Comparison of ENCODE assay signal across 12 cellular contexts in genomic region chr17:39666601-39667261, GRCh38. TPM values are rescaled to one million over a fixed set of nuclear protein-coding genes. Genes with fewer than 3 reads are reported as not detected.
DNase-seq lines count a peak whose midpoint lies in the region; ATAC-seq, FAIRE-seq and TF ChIP-seq lines count a peak whose summit lies in the region.
"Had no signal": no experiment of that assay in that cellular context is flagged by ENCODE, and none has a peak within 500 bp of the region (broad histone marks: within the 10 kb centered on the region; RNA-seq: fewer than 3 reads in every experiment).

No MANE protein-coding gene starts in this region.

- no peak for DNase-seq in activated naive CD4-positive, alpha-beta T cell treated with anti-CD3 and anti-CD28 coated beads for 36 hours
- DNase-seq in H1 (ENCODE audit: low read depth in 1 of 2, low spot score in 2 of 2) (no peak), urothelium cell line (ENCODE audit: low spot score) (no peak), colonic mucosa (no peak), BE2C (no peak)
- DNase-seq in naive thymus-derived CD4-positive, alpha-beta T cell, result no peak

- H3K27me3 ChIP-seq in H1 (replicated peaks in 1 of 4; ENCODE audit: control insufficient read depth in 3 of 4, extremely low read depth in 1 of 4, insufficient read depth in 3 of 4, low read length in 3 of 4) (peaks cover 0 to 25% (median 6%) of the 10 kb centered on the region in 4 experiments; a peak in 4 of 7 replicates), colonic mucosa (peaks cover 20% of the 10 kb centered on the region), BE2C (peaks cover 15% of the 10 kb centered on the region; the same call in 1 of the 2 replicates)
- no peaks in the 10 kb centered on the region for H3K27me3 ChIP-seq in naive thymus-derived CD4-positive, alpha-beta T cell (ENCODE audit: control insufficient read depth in 2 of 2, insufficient read depth in 2 of 2, low read length in 2 of 2)

- H4K8ac ChIP-seq in H1 (ENCODE audit: extremely low read depth, insufficient read depth, low read length), result no peak overlapping the region; the same call in 1 of the 2 replicates

- H4K91ac ChIP-seq in H1 (replicated peaks; ENCODE audit: insufficient read length, low read length), result peak overlapping the region; percentile 86

- H3K27ac Mint-ChIP-seq in activated naive CD4-positive, alpha-beta T cell treated with anti-CD3 and anti-CD28 coated beads, Interleukin-2, amount 50 U/mL, for 24 hours, result no peak overlapping the region
- H3K27ac Mint-ChIP-seq in activated naive CD4-positive, alpha-beta T cell treated with anti-CD3 and anti-CD28 coated beads for 36 hours, result no peak overlapping the region
- H3K27ac Mint-ChIP-seq in naive thymus-derived CD4-positive, alpha-beta T cell, result peak overlapping the region in 1 of 9 donors; percentile 38
- H3K27ac Mint-ChIP-seq: activated naive CD4-positive, alpha-beta T cell treated with anti-CD3 and anti-CD28 coated beads, Interleukin-2, amount 50 U/mL, for 72 hours had no signal

- H3K4me3 Mint-ChIP-seq in activated naive CD4-positive, alpha-beta T cell treated with anti-CD3 and anti-CD28 coated beads, Interleukin-2, amount 50 U/mL, for 24 hours, result peak overlapping the region; percentile 58
- no peak overlapping the region for H3K4me3 Mint-ChIP-seq in activated naive CD4-positive, alpha-beta T cell treated with anti-CD3 and anti-CD28 coated beads for 36 hours
- H3K4me3 Mint-ChIP-seq in naive thymus-derived CD4-positive, alpha-beta T cell, result peak overlapping the region in 9 of 10 donors; percentile 32 to 79 (median 67)

- H3K36me3 Mint-ChIP-seq in activated naive CD4-positive, alpha-beta T cell treated with anti-CD3 and anti-CD28 coated beads, Interleukin-2, amount 50 U/mL, for 24 hours, result peaks cover 1% of the 10 kb centered on the region
- H3K36me3 Mint-ChIP-seq in activated naive CD4-positive, alpha-beta T cell treated with anti-CD3 and anti-CD28 coated beads for 36 hours (ENCODE audit: low read depth), result peaks cover 2% of the 10 kb centered on the region
- H3K36me3 Mint-ChIP-seq in naive thymus-derived CD4-positive, alpha-beta T cell, result peaks cover 0 to 5% (median under 1%) of the 10 kb centered on the region in 5 donors
- H3K36me3 Mint-ChIP-seq: activated naive CD4-positive, alpha-beta T cell treated with anti-CD3 and anti-CD28 coated beads, Interleukin-2, amount 50 U/mL, for 72 hours had no signal

- no peaks in the 10 kb centered on the region for H3K79me2 ChIP-seq in H1 (ENCODE audit: control insufficient read depth in 1 of 2, insufficient read depth in 2 of 2, low read length in 2 of 2)

- H3K18ac ChIP-seq in H1 (ENCODE audit: extremely low read depth, low read length), result peak overlapping the region; percentile 60

- H2BK15ac ChIP-seq in H1 (ENCODE audit: low read length), result peak overlapping the region; percentile 95; the same call in 1 of the 2 replicates

- no peak overlapping the region; a peak in 1 of 7 replicates for H3K9ac ChIP-seq in H1 (replicated peaks in 1 of 4; ENCODE audit: extremely low read depth in 1 of 4, low read depth in 3 of 4, low read length in 3 of 4)
- H3K9ac ChIP-seq in colonic mucosa (ENCODE audit: low read depth in 2 of 2, low read length in 2 of 2), result no peak overlapping the region

- TF ChIP-seq CTCF in H1 (IDR thresholded peaks at IDR 0.05; ENCODE audit: control extremely low read depth in 1 of 3, insufficient read depth in 1 of 3, low read depth in 1 of 3, low read length in 3 of 3), result no peak
- no peak for TF ChIP-seq CTCF in colonic mucosa (IDR thresholded peaks at IDR 0.05)
- no peak for TF ChIP-seq CTCF in BE2C (IDR thresholded peaks at IDR 0.05; ENCODE audit: low read depth, low read length)

- H3K9me3 Mint-ChIP-seq in activated naive CD4-positive, alpha-beta T cell treated with anti-CD3 and anti-CD28 coated beads, Interleukin-2, amount 50 U/mL, for 24 hours, result no peaks in the 10 kb centered on the region
- no peaks in the 10 kb centered on the region for H3K9me3 Mint-ChIP-seq in activated naive CD4-positive, alpha-beta T cell treated with anti-CD3 and anti-CD28 coated beads for 36 hours
- no peaks in the 10 kb centered on the region for H3K9me3 Mint-ChIP-seq in naive thymus-derived CD4-positive, alpha-beta T cell
- H3K9me3 Mint-ChIP-seq: activated naive CD4-positive, alpha-beta T cell treated with anti-CD3 and anti-CD28 coated beads, Interleukin-2, amount 50 U/mL, for 72 hours had no signal

- TF ChIP-seq RAD21 in H1 (IDR thresholded peaks at IDR 0.05 in 1 of 2, conservative IDR thresholded peaks at IDR 0.05 in 1 of 2; ENCODE audit: low read depth in 2 of 2, low read length in 2 of 2), result no peak

- no peak for ATAC-seq in naive thymus-derived CD4-positive, alpha-beta T cell
- no peak for ATAC-seq in HG03095 (IDR thresholded peaks at IDR 0.05; ENCODE audit: unreplicated experiment)
- ATAC-seq: activated naive CD4-positive, alpha-beta T cell treated with anti-CD3 and anti-CD28 coated beads, Interleukin-2, amount 50 U/mL, for 72 hours had no signal

- H2BK12ac ChIP-seq in H1 (ENCODE audit: low read depth, low read length), result peak overlapping the region; percentile 84; the same call in 1 of the 2 replicates

- no peak for TF ChIP-seq EP300 in H1 (IDR thresholded peaks at IDR 0.05; ENCODE audit: borderline replicate concordance in 1 of 2, low read depth in 2 of 2, low read length in 2 of 2)

- peak overlapping the region; percentile 10 for H4K5ac ChIP-seq in H1 (ENCODE audit: insufficient read length, low read depth, low read length)

- H3K36me3 ChIP-seq in H1 (ENCODE audit: control insufficient read depth in 2 of 4, insufficient read depth in 4 of 4, low read length in 3 of 4) (no peaks in the 10 kb centered on the region; a peak in 1 of 8 replicates), colonic mucosa (no peaks in the 10 kb centered on the region), BE2C (no peaks in the 10 kb centered on the region)
- peaks cover 0 to 15% (median 0%) of the 10 kb centered on the region in 3 experiments for H3K36me3 ChIP-seq in naive thymus-derived CD4-positive, alpha-beta T cell (ENCODE audit: control insufficient read depth in 2 of 3, insufficient read depth in 3 of 3, low read length in 3 of 3)

- H4K20me1 ChIP-seq in H1 (replicated peaks in 1 of 2; ENCODE audit: control insufficient read depth in 1 of 2, insufficient read depth in 2 of 2, low read length in 2 of 2), result peaks cover 0 to 2% of the 10 kb centered on the region in 2 experiments

- H3K4me2 ChIP-seq in H1 (ENCODE audit: insufficient read depth in 1 of 2, low read depth in 2 of 2, low read length in 2 of 2), result peak overlapping the region; percentile 70 to 79; a peak in 2 of 4 replicates

- no peak overlapping the region for H3K14ac ChIP-seq in H1 (ENCODE audit: insufficient read length)

- H3K4me1 ChIP-seq in H1 (replicated peaks in 1 of 4; ENCODE audit: control insufficient read depth in 3 of 4, insufficient read depth in 4 of 4, low read length in 3 of 4) (peaks cover 0 to 50% (median 43%) of the 10 kb centered on the region in 4 experiments; a peak in 6 of 7 replicates), colonic mucosa (peaks cover 23% of the 10 kb centered on the region), BE2C (peaks cover 9% of the 10 kb centered on the region)
- H3K4me1 ChIP-seq in naive thymus-derived CD4-positive, alpha-beta T cell (ENCODE audit: control insufficient read depth in 2 of 2, insufficient read depth in 2 of 2, low read length in 2 of 2), result peaks cover 4 to 13% of the 10 kb centered on the region in 2 donors

- H3K23me2 ChIP-seq in H1 (ENCODE audit: low read depth, low read length), result peaks cover 11% of the 10 kb centered on the region; the same call in 1 of the 2 replicates

- peak overlapping the region; percentile 39; the same call in 1 of the 2 replicates for H2BK5ac ChIP-seq in H1 (ENCODE audit: low read depth, low read length)

- no peak overlapping the region for H3K23ac ChIP-seq in H1 (ENCODE audit: insufficient read length)

- H3K27ac ChIP-seq in H1 (ENCODE audit: low read depth, low read length), result no peak overlapping the region
- no peak overlapping the region for H3K27ac ChIP-seq in naive thymus-derived CD4-positive, alpha-beta T cell (ENCODE audit: low read depth, low read length)
- H3K27ac ChIP-seq in colonic mucosa, result no peak overlapping the region

- no peak for TF ChIP-seq POLR2A in H1 (IDR thresholded peaks at IDR 0.05; ENCODE audit: control extremely low read depth in 1 of 2, low read depth in 2 of 2, low read length in 2 of 2)

- H3K27me3 Mint-ChIP-seq in activated naive CD4-positive, alpha-beta T cell treated with anti-CD3 and anti-CD28 coated beads, Interleukin-2, amount 50 U/mL, for 24 hours, result peaks cover 8% of the 10 kb centered on the region
- peaks cover 15% of the 10 kb centered on the region for H3K27me3 Mint-ChIP-seq in activated naive CD4-positive, alpha-beta T cell treated with anti-CD3 and anti-CD28 coated beads for 36 hours (ENCODE audit: low read depth)
- H3K27me3 Mint-ChIP-seq in naive thymus-derived CD4-positive, alpha-beta T cell, result peaks cover 0 to 46% (median 5%) of the 10 kb centered on the region in 5 donors

- H3K4me3 ChIP-seq in H1 (ENCODE audit: extremely low read depth in 1 of 4, insufficient read depth in 2 of 4, low read depth in 3 of 4, low read length in 4 of 4), result peak overlapping the region in 1 of 4 experiments; percentile 67; a peak in 2 of 8 replicates
- H3K4me3 ChIP-seq in naive thymus-derived CD4-positive, alpha-beta T cell (ENCODE audit: low read length), result no peak overlapping the region
- no peak overlapping the region for H3K4me3 ChIP-seq in colonic mucosa
- no peak overlapping the region for H3K4me3 ChIP-seq in BE2C (ENCODE audit: low read depth, low read length)

- H3K9me3 ChIP-seq in H1 (ENCODE audit: insufficient read depth in 2 of 2, low read depth in 1 of 2, low read length in 1 of 2) (no peaks in the 10 kb centered on the region), colonic mucosa (no peaks in the 10 kb centered on the region), BE2C (no peaks in the 10 kb centered on the region)
- H3K9me3 ChIP-seq in naive thymus-derived CD4-positive, alpha-beta T cell (ENCODE audit: control insufficient read depth in 2 of 3, low read length in 3 of 3), result no peaks in the 10 kb centered on the region

- FAIRE-seq in H1 (lab: Jason Lieb, UNC) (no peak), urothelium cell line (lab: Jason Lieb, UNC) (peak; percentile 5)
- FAIRE-seq: TTC549 had no signal

- CTCF ChIA-PET in activated naive CD4-positive, alpha-beta T cell treated with anti-CD3 and anti-CD28 coated beads for 36 hours (lab: Charles Lee), result interaction anchor here (0.6 to 3.0 kb wide), 7 partner anchors 10 to 207 kb away, joined by 3 to 22 read pairs (median 5); no protein-coding TSS in a partner anchor
- CTCF ChIA-PET in H1 (lab: Charles Lee; ENCODE audit: partially characterized antibody), result interaction anchor here (1.0 to 52.4 kb wide), 8 partner anchors 16 to 140 kb away, joined by 3 to 1885 read pairs (median 4); partner anchors contain the start of genes ERBB2, MIEN1, PGAP3 and PPP1R1B
- CTCF ChIA-PET in naive thymus-derived CD4-positive, alpha-beta T cell (lab: Charles Lee), result interaction anchor here (0.5 to 1.7 kb wide), 10 partner anchors 9 to 266 kb away, joined by 3 to 8 read pairs (median 4); partner anchors contain the start of gene PGAP3

- H3K56ac ChIP-seq in H1 (replicated peaks; ENCODE audit: insufficient read length, low read depth, low read length), result no peak overlapping the region

- peaks cover 6% of the 10 kb centered on the region for H3K4me1 Mint-ChIP-seq in activated naive CD4-positive, alpha-beta T cell treated with anti-CD3 and anti-CD28 coated beads, Interleukin-2, amount 50 U/mL, for 24 hours
- H3K4me1 Mint-ChIP-seq in activated naive CD4-positive, alpha-beta T cell treated with anti-CD3 and anti-CD28 coated beads for 36 hours (ENCODE audit: low read depth), result peaks cover 9% of the 10 kb centered on the region
- H3K4me1 Mint-ChIP-seq in naive thymus-derived CD4-positive, alpha-beta T cell, result peaks cover 5 to 17% (median 11%) of the 10 kb centered on the region in 7 donors

- no peak overlapping the region for H2AFZ ChIP-seq in H1 (ENCODE audit: low read length)

- POLR2A ChIA-PET in H1 (lab: Charles Lee; ENCODE audit: partially characterized antibody), result interaction anchor here (0.5 to 32.5 kb wide), 13 partner anchors 13 to 191 kb away, joined by 3 to 708 read pairs (median 3); partner anchors contain the start of genes ERBB2, PGAP3 and STARD3
- POLR2A ChIA-PET in naive thymus-derived CD4-positive, alpha-beta T cell (lab: Charles Lee), result interaction anchor here (0.7 to 2.8 kb wide), 14 partner anchors 8 to 63 kb away, joined by 3 to 13 read pairs (median 4); partner anchors contain the start of genes MIEN1, PGAP3 and STARD3

- H2AK5ac ChIP-seq in H1 (ENCODE audit: low read depth, low read length), result no peak overlapping the region

- no peak overlapping the region for H2BK20ac ChIP-seq in H1 (ENCODE audit: low read length)

- H3K79me1 ChIP-seq in H1 (ENCODE audit: low read depth, low read length), result no peaks in the 10 kb centered on the region

- H3K4ac ChIP-seq in H1 (replicated peaks; ENCODE audit: insufficient read length, low read depth, low read length), result peak overlapping the region; percentile 32

- intact Hi-C loops in activated naive CD4-positive, alpha-beta T cell treated with anti-CD3 and anti-CD28 coated beads for 36 hours (cut with micrococcal nuclease), result no loop called here
- intact Hi-C loops in naive thymus-derived CD4-positive, alpha-beta T cell (cut with micrococcal nuclease), result loop anchor here in 1 of 2 donors (5.0 kb wide), 1 partner anchor 44 kb away; no protein-coding TSS in a partner anchor
- intact Hi-C loops in colonic mucosa (cut with DNase I), result loop anchor here (5.0 kb wide), 1 partner anchor 119 kb away; no protein-coding TSS in a partner anchor

- 89% methylated on average over 11 of the region's 11 CpGs; no CpG with 5 or more reads in 1 of the 2 experiments for WGBS in H1 (ENCODE audit: extremely low coverage in 1 of 2, insufficient coverage in 1 of 2, insufficient read length in 1 of 2, insufficient replicate concordance in 2 of 2, low coverage in 1 of 2, low lambda C conversion rate in 2 of 2, missing lambda C conversion rate in 1 of 2), 2 experiments

- H2BK120ac ChIP-seq in H1 (replicated peaks; ENCODE audit: low read depth, low read length), result no peak overlapping the region

RNA-seq across cellular contexts. Expression of gene PNMT, which starts 1.5 kb away (rescaled TPM):
- total RNA-seq in activated naive CD4-positive, alpha-beta T cell treated with anti-CD3 and anti-CD28 coated beads for 36 hours, result not detected
- 4.4 and 5.6 TPM in 2 replicates for total RNA-seq in H1 (2021; fragmentation: NEBNext Ultra II Directional; extraction: Animal tissue kit (Norgen Biotek cat#: 25700))
- 10.5 and 10.9 TPM in 2 replicates for polyA plus RNA-seq in H1 (2011; rRNA removed)
- 8.1 TPM for polyA plus RNA-seq in H1 (2011; cell fraction: cytosol; rRNA removed)
- 10.0 TPM for polyA plus RNA-seq in H1 (2011; cell fraction: nucleus; rRNA removed)
- 4.3 to 8.6 TPM (median 7.6 TPM) in 4 replicates for polyA plus RNA-seq in H1 (2012, experiment 1 of 2)
- polyA plus RNA-seq in H1 (2012, experiment 2 of 2), result 5.6 TPM
- polyA plus RNA-seq in H1 (2013, experiment 1 of 2), result 3.4 TPM
- 3.4 TPM for polyA plus RNA-seq in H1 (2013, experiment 2 of 2)
- polyA minus RNA-seq in H1 (2011; rRNA and poly(A)+ RNA removed), result 0.95 and 1.4 TPM in 2 replicates
- 4.9 TPM for polyA minus RNA-seq in H1 (2011; cell fraction: cytosol; rRNA and poly(A)+ RNA removed)
- 1.7 TPM for polyA minus RNA-seq in H1 (2011; cell fraction: nucleus; rRNA and poly(A)+ RNA removed)
- total RNA-seq in naive thymus-derived CD4-positive, alpha-beta T cell, result under 1 TPM in 4 of 5 experiments, not detected in 1; 0.42 to 0.89 (median 0.50) TPM
- polyA plus RNA-seq in naive thymus-derived CD4-positive, alpha-beta T cell, result under 1 TPM; 0.36 to 0.48 TPM
- total RNA-seq in colonic mucosa, result under 1 TPM in 1 of 2 donors, not detected in 1; 0.47 TPM
- polyA plus RNA-seq in BE2C (2012; ENCODE audit: insufficient read depth, insufficient read length, low read depth), result 2.8 TPM
- total RNA-seq: fibroblast of villous mesenchyme had no signal
- polyA plus RNA-seq: AG04450 had no signal

RNA-seq across cellular contexts. Expression of gene TCAP, which starts 1.6 kb away (rescaled TPM):
- 1 to 10 TPM in 1 of 2 experiments, under 1 TPM in 1; 0.74 to 1.1 TPM for total RNA-seq in activated naive CD4-positive, alpha-beta T cell treated with anti-CD3 and anti-CD28 coated beads for 36 hours
- 1.4 TPM in 2 replicates for total RNA-seq in H1 (2021; fragmentation: NEBNext Ultra II Directional; extraction: Animal tissue kit (Norgen Biotek cat#: 25700))
- 0.82 and 1.3 TPM in 2 replicates for polyA plus RNA-seq in H1 (2011; rRNA removed)
- polyA plus RNA-seq in H1 (2011; cell fraction: cytosol; rRNA removed), result 1.2 TPM
- polyA plus RNA-seq in H1 (2011; cell fraction: nucleus; rRNA removed), result 8.9 TPM
- 1.7 to 2.6 TPM (median 2.3 TPM) in 4 replicates for polyA plus RNA-seq in H1 (2012, experiment 1 of 2)
- polyA plus RNA-seq in H1 (2012, experiment 2 of 2), result 1.4 TPM
- polyA plus RNA-seq in H1 (2013, experiment 1 of 2), result 0.49 TPM
- polyA plus RNA-seq in H1 (2013, experiment 2 of 2), result 0.48 TPM
- polyA minus RNA-seq in H1 (2011; rRNA and poly(A)+ RNA removed), result 1.1 and 1.3 TPM in 2 replicates
- polyA minus RNA-seq in H1 (2011; cell fraction: cytosol; rRNA and poly(A)+ RNA removed), result 1.4 TPM
- 4.2 TPM for polyA minus RNA-seq in H1 (2011; cell fraction: nucleus; rRNA and poly(A)+ RNA removed)
- total RNA-seq in naive thymus-derived CD4-positive, alpha-beta T cell, result 10 to 100 TPM in 1 of 5 experiments, 1 to 10 TPM in 4; 1.7 to 10.5 (median 4.6) TPM
- polyA plus RNA-seq in naive thymus-derived CD4-positive, alpha-beta T cell, result under 1 TPM in 1 of 2 donors, not detected in 1; 0.12 TPM
- total RNA-seq in colonic mucosa, result 1 to 10 TPM in 1 of 2 donors, under 1 TPM in 1; 0.49 to 1.2 TPM
- 4.4 TPM for polyA plus RNA-seq in BE2C (2012; ENCODE audit: insufficient read depth, insufficient read length, low read depth)
- total RNA-seq: fibroblast of villous mesenchyme had no signal

RNA-seq across cellular contexts. Expression of gene PGAP3, which starts 21.1 kb away (rescaled TPM):
- total RNA-seq in activated naive CD4-positive, alpha-beta T cell treated with anti-CD3 and anti-CD28 coated beads for 36 hours, result 10 to 100 TPM; 11.8 to 11.9 TPM
- total RNA-seq in H1 (2021; fragmentation: NEBNext Ultra II Directional; extraction: Animal tissue kit (Norgen Biotek cat#: 25700)), result 18.5 and 21.0 TPM in 2 replicates
- 30.7 and 32.2 TPM in 2 replicates for polyA plus RNA-seq in H1 (2011; rRNA removed)
- polyA plus RNA-seq in H1 (2011; cell fraction: cytosol; rRNA removed), result 26.7 TPM
- 97.3 TPM for polyA plus RNA-seq in H1 (2011; cell fraction: nucleus; rRNA removed)
- 16.4 to 26.1 TPM (median 23.6 TPM) in 4 replicates for polyA plus RNA-seq in H1 (2012, experiment 1 of 2)
- polyA plus RNA-seq in H1 (2012, experiment 2 of 2), result 17.3 TPM
- 16.2 TPM for polyA plus RNA-seq in H1 (2013, experiment 1 of 2)
- 14.6 TPM for polyA plus RNA-seq in H1 (2013, experiment 2 of 2)
- 28.0 and 33.0 TPM in 2 replicates for polyA minus RNA-seq in H1 (2011; rRNA and poly(A)+ RNA removed)
- polyA minus RNA-seq in H1 (2011; cell fraction: cytosol; rRNA and poly(A)+ RNA removed), result 11.7 TPM
- polyA minus RNA-seq in H1 (2011; cell fraction: nucleus; rRNA and poly(A)+ RNA removed), result 13.7 TPM
- total RNA-seq in naive thymus-derived CD4-positive, alpha-beta T cell, result 10 to 100 TPM; 26.3 to 39.9 (median 35.1) TPM
- 10 to 100 TPM; 13.3 to 20.7 TPM for polyA plus RNA-seq in naive thymus-derived CD4-positive, alpha-beta T cell
- total RNA-seq in colonic mucosa, result 10 to 100 TPM; 37.3 to 42.0 TPM
- polyA plus RNA-seq in BE2C (2012; ENCODE audit: insufficient read depth, insufficient read length, low read depth), result 30.5 TPM

RNA-seq across cellular contexts. Expression of gene STARD3, which starts 29.8 kb away (rescaled TPM):
- 10 to 100 TPM; 56.1 to 56.8 TPM for total RNA-seq in activated naive CD4-positive, alpha-beta T cell treated with anti-CD3 and anti-CD28 coated beads for 36 hours
- total RNA-seq in H1 (2021; fragmentation: NEBNext Ultra II Directional; extraction: Animal tissue kit (Norgen Biotek cat#: 25700)), result 47.6 and 56.7 TPM in 2 replicates
- polyA plus RNA-seq in H1 (2011; rRNA removed), result 80.3 and 116 TPM in 2 replicates
- polyA plus RNA-seq in H1 (2011; cell fraction: cytosol; rRNA removed), result 80.2 TPM
- polyA plus RNA-seq in H1 (2011; cell fraction: nucleus; rRNA removed), result 203 TPM
- 54.2 to 69.5 TPM (median 56.8 TPM) in 4 replicates for polyA plus RNA-seq in H1 (2012, experiment 1 of 2)
- polyA plus RNA-seq in H1 (2012, experiment 2 of 2), result 61.3 TPM
- polyA plus RNA-seq in H1 (2013, experiment 1 of 2), result 80.5 TPM
- 91.9 TPM for polyA plus RNA-seq in H1 (2013, experiment 2 of 2)
- 78.6 and 84.8 TPM in 2 replicates for polyA minus RNA-seq in H1 (2011; rRNA and poly(A)+ RNA removed)
- polyA minus RNA-seq in H1 (2011; cell fraction: cytosol; rRNA and poly(A)+ RNA removed), result 37.6 TPM
- 53.7 TPM for polyA minus RNA-seq in H1 (2011; cell fraction: nucleus; rRNA and poly(A)+ RNA removed)
- total RNA-seq in naive thymus-derived CD4-positive, alpha-beta T cell, result 100 to 1,000 TPM in 2 of 5 experiments, 10 to 100 TPM in 3; 69.8 to 143 (median 99.3) TPM
- polyA plus RNA-seq in naive thymus-derived CD4-positive, alpha-beta T cell, result 10 to 100 TPM; 46.7 to 56.9 TPM
- total RNA-seq in colonic mucosa, result 10 to 100 TPM; 30.0 to 41.3 TPM
- polyA plus RNA-seq in BE2C (2012; ENCODE audit: insufficient read depth, insufficient read length, low read depth), result 136 TPM

RNA-seq across cellular contexts. Expression of gene ERBB2, which starts 33.1 kb away (rescaled TPM):
- total RNA-seq in activated naive CD4-positive, alpha-beta T cell treated with anti-CD3 and anti-CD28 coated beads for 36 hours, result 1 to 10 TPM; 6.0 to 6.3 TPM
- total RNA-seq in H1 (2021; fragmentation: NEBNext Ultra II Directional; extraction: Animal tissue kit (Norgen Biotek cat#: 25700)), result 394 and 403 TPM in 2 replicates
- polyA plus RNA-seq in H1 (2011; rRNA removed), result 183 and 278 TPM in 2 replicates
- polyA plus RNA-seq in H1 (2011; cell fraction: cytosol; rRNA removed), result 174 TPM
- 329 TPM for polyA plus RNA-seq in H1 (2011; cell fraction: nucleus; rRNA removed)
- polyA plus RNA-seq in H1 (2012, experiment 1 of 2), result 181 to 248 TPM (median 223 TPM) in 4 replicates
- polyA plus RNA-seq in H1 (2012, experiment 2 of 2), result 260 TPM
- 199 TPM for polyA plus RNA-seq in H1 (2013, experiment 1 of 2)
- 211 TPM for polyA plus RNA-seq in H1 (2013, experiment 2 of 2)
- 255 and 261 TPM in 2 replicates for polyA minus RNA-seq in H1 (2011; rRNA and poly(A)+ RNA removed)
- polyA minus RNA-seq in H1 (2011; cell fraction: cytosol; rRNA and poly(A)+ RNA removed), result 264 TPM
- polyA minus RNA-seq in H1 (2011; cell fraction: nucleus; rRNA and poly(A)+ RNA removed), result 204 TPM
- total RNA-seq in naive thymus-derived CD4-positive, alpha-beta T cell, result 10 to 100 TPM in 1 of 5 experiments, 1 to 10 TPM in 4; 3.6 to 10.5 (median 6.6) TPM
- polyA plus RNA-seq in naive thymus-derived CD4-positive, alpha-beta T cell, result 1 to 10 TPM in 1 of 2 donors, under 1 TPM in 1; 0.39 to 2.4 TPM
- 100 to 1,000 TPM; 153 to 174 TPM for total RNA-seq in colonic mucosa
- 2.5 TPM for polyA plus RNA-seq in BE2C (2012; ENCODE audit: insufficient read depth, insufficient read length, low read depth)
